Comparison of ENCODE assay signal across 20 cellular contexts in genomic region chr1:68121536-68121935, GRCh38.
A peak's percentile ranks its signal among the peaks of the same experiment; 100 is the strongest.
DNase-seq lines count a peak whose midpoint lies in the region; ATAC-seq and TF ChIP-seq lines count a peak whose summit lies in the region.
"Had no signal": no experiment of that assay in that cellular context is flagged by ENCODE, and none has a peak within 500 bp of the region (broad histone marks: within the 10 kb centered on the region; RNA-seq: fewer than 3 reads in every experiment).

No MANE protein-coding gene starts in this region.

- H3K4me3 ChIP-seq in RWPE2 (ENCODE audit: severe bottlenecking) (no peak overlapping the region), esophagus muscularis mucosa (no peak overlapping the region), neutrophil (ENCODE audit: low read depth in 1 of 2, low read length in 1 of 2) (no peak overlapping the region)
- H3K4me3 ChIP-seq: SK-N-MC had no signal

- H3K4me1 ChIP-seq in RWPE2 (ENCODE audit: insufficient read depth, poor library complexity, severe bottlenecking): no peaks in the 10 kb centered on the region
- peaks cover 4 to 37% (median 27%) of the 10 kb centered on the region in 4 donors for H3K4me1 ChIP-seq in esophagus muscularis mucosa
- H3K4me1 ChIP-seq in neutrophil (ENCODE audit: control insufficient read depth in 1 of 2, insufficient read depth in 1 of 2, low read depth in 1 of 2, low read length in 1 of 2): peaks cover 13% of the 10 kb centered on the region in 2 experiments

- H3K27me3 ChIP-seq in RWPE2 (ENCODE audit: insufficient read depth, poor library complexity, severe bottlenecking) (no peaks in the 10 kb centered on the region), esophagus muscularis mucosa (no peaks in the 10 kb centered on the region), neutrophil (no peaks in the 10 kb centered on the region)

- in situ Hi-C loops in Caki2 (cut with HindIII; ENCODE audit: low pct_unique_long_range_greater_than_20kb, low sequenced_read_pairs): no loop called here

- TF ChIP-seq EP300 in esophagus muscularis mucosa (IDR thresholded peaks at IDR 0.05): no peak

- no peak overlapping the region for H3K27ac ChIP-seq in RWPE2 (ENCODE audit: poor library complexity, severe bottlenecking)
- peak overlapping the region; percentile 70 to 73 (median 72) for H3K27ac ChIP-seq in esophagus muscularis mucosa (replicated peaks in 1 of 4)
- peak overlapping the region; percentile 21 for H3K27ac ChIP-seq in neutrophil
- H3K27ac ChIP-seq: C4-2B, SK-N-MC had no signal

- TF ChIP-seq POLR2A in esophagus muscularis mucosa (IDR thresholded peaks at IDR 0.05; ENCODE audit: low read depth): no peak

- TF ChIP-seq CTCF in RWPE2 (IDR thresholded peaks at IDR 0.05; ENCODE audit: poor library complexity, severe bottlenecking) (no peak), esophagus muscularis mucosa (IDR thresholded peaks at IDR 0.05) (no peak), neutrophil (IDR thresholded peaks at IDR 0.05) (no peak)

- intact Hi-C loops in esophagus muscularis mucosa (cut with DNase I): loop anchor here (2.0 kb wide), 1 partner anchor 107 kb away; no protein-coding TSS in a partner anchor

- WGBS in esophagus muscularis mucosa: 65% methylated on average over 4 of the region's 4 CpGs

- DNase-seq in Caki2 (ENCODE audit: low read depth): peak; percentile 14
- DNase-seq in RWPE2 (ENCODE audit: low spot score): no peak
- DNase-seq in esophagus muscularis mucosa (ENCODE audit: extremely low spot score): peak; percentile 78
- DNase-seq in iPS-NIHi11 (ENCODE audit: low spot score): no peak
- no peak for DNase-seq in stimulated activated CD8-positive, alpha-beta memory T cell treated with anti-CD3 and anti-CD28 coated beads, Interleukin-4, amount 100 ng/mL, for 48 hours
- DNase-seq: activated CD4-positive, CD25-positive, alpha-beta regulatory T cell; activated T-cell treated with anti-CD3 and anti-CD28 coated beads for 4 hours; amygdala; GDM1; hypothalamus; Karpas-422; NCI-H2081; NK-92 treated with Interleukin-12 subunit alpha and Interleukin-12 subunit beta, amount 100 ng/mL, for 24 hours; stimulated activated CD4-positive, alpha-beta T cell treated with anti-CD3 and anti-CD28 coated beads, Interleukin-2, amount 100 ng/mL, for 48 hours; stimulated activated naive B cell treated with anti-CD40 and anti-IgM and Interleukin-4, amounts not matched to agents 10 μg/mL and 1 μg/mL and 100 μg/mL, for 72 hours had no signal

- peaks cover 16% of the 10 kb centered on the region for H3K36me3 ChIP-seq in RWPE2 (ENCODE audit: low read depth)
- peaks cover 9 to 36% (median 26%) of the 10 kb centered on the region in 4 donors for H3K36me3 ChIP-seq in esophagus muscularis mucosa
- peaks cover 4% of the 10 kb centered on the region for H3K36me3 ChIP-seq in neutrophil

- H3K9me3 ChIP-seq in RWPE2 (ENCODE audit: severe bottlenecking) (no peaks in the 10 kb centered on the region), esophagus muscularis mucosa (no peaks in the 10 kb centered on the region), neutrophil (no peaks in the 10 kb centered on the region)

- ATAC-seq in RWPE2 (ENCODE audit: low read depth) (peak; percentile 50; the same call in 2 of the 3 replicates), GM21619 (IDR thresholded peaks at IDR 0.05; ENCODE audit: unreplicated experiment) (no peak), GM21423 (IDR thresholded peaks at IDR 0.05; ENCODE audit: unreplicated experiment) (no peak)
- ATAC-seq: stimulated activated naive B cell treated with anti-CD40 and anti-IgM and Interleukin-4, amounts not matched to agents 10 μg/mL and 1 μg/mL and 100 μg/mL, for 72 hours had no signal

Comparison
In these comparisons a context has a peak if more than half of its experiments do, and no peak if none do; other contexts are left out.
1. DNase-seq: peak in Caki2 (single experiment) and esophagus muscularis mucosa (single experiment); none in RWPE2 (single experiment), iPS-NIHi11 (single experiment) and stimulated activated CD8-positive, alpha-beta memory T cell treated with anti-CD3 and anti-CD28 coated beads, Interleukin-4, amount 100 ng/mL, for 48 hours (single experiment).